ENCODE assay signal across 33 cellular contexts in genomic region chr9:69572611-69573010, GRCh38.
A peak's percentile ranks its signal among the peaks of the same experiment; 100 is the strongest.
DNase-seq lines count a peak whose midpoint lies in the region; TF ChIP-seq lines count a peak whose summit lies in the region.
"Had no signal": no experiment of that assay in that cellular context is flagged by ENCODE, and none has a peak within 500 bp of the region (broad histone marks: within the 10 kb centered on the region; RNA-seq: fewer than 3 reads in every experiment).

No MANE protein-coding gene starts in this region.

- no peaks in the 10 kb centered on the region for H3K36me3 Mint-ChIP-seq in HFFc6 (ENCODE audit: low read depth)
- H3K36me3 Mint-ChIP-seq: activated naive CD4-positive, alpha-beta T cell treated with anti-CD3 and anti-CD28 coated beads, Interleukin-2, amount 50 U/mL, for 24 hours; CD8-positive, alpha-beta T cell; memory B cell; neural progenitor cell had no signal

- peak; percentile 20 for DNase-seq in AG20443 (ENCODE audit: low spot score)
- DNase-seq in HFFc6: peak; percentile 22
- DNase-seq in choroid plexus epithelial cell (ENCODE audit: low read depth): peak; percentile 31
- DNase-seq in iris pigment epithelial cell (ENCODE audit: low read depth): peak; percentile 44
- no peak for DNase-seq in NCI-H69 (lab: John Stamatoyannopoulos, UW)
- no peak for DNase-seq in middle frontal gyrus (ENCODE audit: extremely low spot score, low spot score)
- no peak for DNase-seq in glomerular visceral epithelial cell (ENCODE audit: extremely low spot score)
- no peak for DNase-seq in activated CD8-positive, alpha-beta memory T cell treated with anti-CD3 and anti-CD28 coated beads for 24 hours
- DNase-seq: activated CD4-positive, alpha-beta memory T cell treated with anti-CD3 and anti-CD28 coated beads, Interleukin-2, amount 10 ng/mL, durations not matched to agents 7 days and 5 days; anterior cingulate cortex; BE2C; CD8-positive, alpha-beta T cell; colonic mucosa; effector CD8-positive, alpha-beta T cell; hippocampal formation; left colon; NCI-H1417 treated with DMSO at 0.1 percent for 48 hours; NCI-H2029 treated with DMSO at 0.1 percent for 48 hours; NCI-H2227 treated with DMSO at 0.1 percent for 48 hours; PC-9; SK-N-SH; stimulated activated CD8-positive, alpha-beta memory T cell treated with anti-CD3 and anti-CD28 coated beads, Interleukin-4, amount 100 ng/mL, for 48 hours; testis had no signal

- TF ChIP-seq CTCF in HFFc6 (IDR thresholded peaks at IDR 0.05): no peak
- no peak for TF ChIP-seq CTCF in choroid plexus epithelial cell (conservative IDR thresholded peaks at IDR 0.05; ENCODE audit: low read depth, low read length)

- peaks cover 63% of the 10 kb centered on the region for H3K4me1 Mint-ChIP-seq in HFFc6 (ENCODE audit: low read depth)
- H3K4me1 Mint-ChIP-seq: activated CD4-positive, alpha-beta memory T cell treated with anti-CD3 and anti-CD28 coated beads, Interleukin-2, amount 10 ng/mL, durations not matched to agents 7 days and 5 days; activated naive CD4-positive, alpha-beta T cell treated with anti-CD3 and anti-CD28 coated beads, Interleukin-2, amount 50 U/mL, for 24 hours; memory B cell had no signal

- no peak overlapping the region for H3K4me3 ChIP-seq in choroid plexus epithelial cell (ENCODE audit: low read depth, low read length)
- H3K4me3 ChIP-seq: A549, cardiac muscle cell, colonic mucosa, gastroesophageal sphincter, neural progenitor cell, PC-9, right atrium auricular region, smooth muscle cell, testis had no signal

- H3K9me3 Mint-ChIP-seq in HFFc6: no peaks in the 10 kb centered on the region
- H3K9me3 Mint-ChIP-seq: activated CD4-positive, alpha-beta memory T cell treated with anti-CD3 and anti-CD28 coated beads, Interleukin-2, amount 10 ng/mL, durations not matched to agents 7 days and 5 days; activated naive CD4-positive, alpha-beta T cell treated with anti-CD3 and anti-CD28 coated beads, Interleukin-2, amount 50 U/mL, for 24 hours; CD8-positive, alpha-beta T cell; memory B cell; stimulated activated naive CD8-positive, alpha-beta T cell treated with anti-CD3 and anti-CD28 coated beads, Interleukin-15, Interleukin-2, amounts not matched to agents 100 ng/mL and 50 ng/mL, for 24 hours; T-helper 1 cell treated with Interleukin-12 subunit alpha and Interleukin-12 subunit beta and Interleukin-4 antibody, amounts not matched to agents 30 μg/mL and 1 μg/mL, for 36 hours had no signal

- H3K27me3 Mint-ChIP-seq in HFFc6 (ENCODE audit: insufficient read depth): no peaks in the 10 kb centered on the region
- H3K27me3 Mint-ChIP-seq: activated CD4-positive, alpha-beta memory T cell treated with anti-CD3 and anti-CD28 coated beads, Interleukin-2, amount 10 ng/mL, durations not matched to agents 7 days and 5 days; activated naive CD4-positive, alpha-beta T cell treated with anti-CD3 and anti-CD28 coated beads, Interleukin-2, amount 50 U/mL, for 24 hours had no signal

- peak overlapping the region; percentile 36 for H3K4me3 Mint-ChIP-seq in HFFc6
- H3K4me3 Mint-ChIP-seq: activated CD4-positive, alpha-beta memory T cell treated with anti-CD3 and anti-CD28 coated beads, Interleukin-2, amount 10 ng/mL, durations not matched to agents 7 days and 5 days; activated naive CD4-positive, alpha-beta T cell treated with anti-CD3 and anti-CD28 coated beads, Interleukin-2, amount 50 U/mL, for 24 hours; CD8-positive, alpha-beta T cell; memory B cell; neural progenitor cell; stimulated activated naive CD8-positive, alpha-beta T cell treated with anti-CD3 and anti-CD28 coated beads, Interleukin-15, Interleukin-2, amounts not matched to agents 100 ng/mL and 50 ng/mL, for 24 hours; T-helper 1 cell treated with Interleukin-12 subunit alpha and Interleukin-12 subunit beta and Interleukin-4 antibody, amounts not matched to agents 30 μg/mL and 1 μg/mL, for 36 hours had no signal

- peak overlapping the region; percentile 20; the same call in 1 of the 2 replicates for H3K27ac Mint-ChIP-seq in HFFc6
- H3K27ac Mint-ChIP-seq: activated CD4-positive, alpha-beta memory T cell treated with anti-CD3 and anti-CD28 coated beads, Interleukin-2, amount 10 ng/mL, durations not matched to agents 7 days and 5 days; activated naive CD4-positive, alpha-beta T cell treated with anti-CD3 and anti-CD28 coated beads, Interleukin-2, amount 50 U/mL, for 24 hours; CD8-positive, alpha-beta T cell; memory B cell; neural progenitor cell; stimulated activated naive CD8-positive, alpha-beta T cell treated with anti-CD3 and anti-CD28 coated beads, Interleukin-15, Interleukin-2, amounts not matched to agents 100 ng/mL and 50 ng/mL, for 24 hours; T-helper 1 cell treated with Interleukin-12 subunit alpha and Interleukin-12 subunit beta and Interleukin-4 antibody, amounts not matched to agents 30 μg/mL and 1 μg/mL, for 36 hours had no signal

Comparison
In these comparisons a context has a peak if more than half of its experiments do, and no peak if none do; other contexts are left out.
1. DNase-seq: peak in AG20443 (single experiment), HFFc6 (single experiment), choroid plexus epithelial cell (single experiment) and iris pigment epithelial cell (single experiment); none in NCI-H69 (single experiment), middle frontal gyrus (single experiment), glomerular visceral epithelial cell (single experiment) and activated CD8-positive, alpha-beta memory T cell treated with anti-CD3 and anti-CD28 coated beads for 24 hours (single experiment).